Comparison of ENCODE assay signal across 11 cellular contexts in genomic region chr1:10980841-10981727, GRCh38. TPM values are rescaled to one million over a fixed set of nuclear protein-coding genes. Genes with fewer than 3 reads are reported as not detected.
A peak's percentile ranks its signal among the peaks of the same experiment; 100 is the strongest.
DNase-seq lines count a peak whose midpoint lies in the region; ATAC-seq and TF ChIP-seq lines count a peak whose summit lies in the region.
"Had no signal": no experiment of that assay in that cellular context is flagged by ENCODE, and none has a peak within 500 bp of the region (broad histone marks: within the 10 kb centered on the region; RNA-seq: fewer than 3 reads in every experiment).

No MANE protein-coding gene starts in this region.

- H3K9me3 ChIP-seq in adipocyte (ENCODE audit: control insufficient read depth, low read length) (no peaks in the 10 kb centered on the region), uterus (no peaks in the 10 kb centered on the region)

- H3K27me3 ChIP-seq in adipocyte (replicated peaks; ENCODE audit: control insufficient read depth, insufficient read depth, low read length) (no peaks in the 10 kb centered on the region), uterus (no peaks in the 10 kb centered on the region)

- H3K36me3 ChIP-seq in adipocyte (ENCODE audit: control insufficient read depth, insufficient read depth, low read length, severe bottlenecking): no peaks in the 10 kb centered on the region
- no peaks in the 10 kb centered on the region for H3K36me3 ChIP-seq in uterus

- H3K4me1 ChIP-seq in adipocyte (ENCODE audit: control insufficient read depth, insufficient read depth, low read length) (peaks cover 27% of the 10 kb centered on the region), uterus (no peaks in the 10 kb centered on the region)
- H3K4me1 ChIP-seq: foreskin keratinocyte had no signal

- no peak for TF ChIP-seq CTCF in AG10803 (conservative IDR thresholded peaks at IDR 0.05; ENCODE audit: low read length)
- TF ChIP-seq CTCF in uterus (IDR thresholded peaks at IDR 0.05): no peak

- DNase-seq in AG10803 (ENCODE audit: low read depth) (peak; percentile 85), adipocyte (ENCODE audit: low read depth) (peak; percentile 20), head of caudate nucleus (peak; percentile 58 to 94 (median 84)), occipital lobe (lab: John Stamatoyannopoulos, UW) (peak; percentile 67), NCI-H2196 (lab: John Stamatoyannopoulos, UW; ENCODE audit: unreplicated experiment) (no peak), uterus (no peak)
- no peak for DNase-seq in stimulated activated CD4-positive, alpha-beta T cell treated with anti-CD3 and anti-CD28 coated beads, Interleukin-1b, Interleukin-23, amount 100 ng/mL, for 48 hours
- DNase-seq: activated CD4-positive, CD25-positive, alpha-beta regulatory T cell treated with anti-CD3 and anti-CD28 coated beads, Interleukin-2, amount 50 U/mL, for 72 hours had no signal

- peak overlapping the region; percentile 41; the same call in 1 of the 2 replicates for H3K4me3 ChIP-seq in AG10803 (ENCODE audit: low read length)
- peak overlapping the region; percentile 76 for H3K4me3 ChIP-seq in adipocyte (ENCODE audit: low read length)
- H3K4me3 ChIP-seq in uterus: no peak overlapping the region

- TF ChIP-seq POLR2A in uterus (IDR thresholded peaks at IDR 0.05): no peak

- ATAC-seq in HG03159 (IDR thresholded peaks at IDR 0.05; ENCODE audit: unreplicated experiment): no peak
- ATAC-seq: activated naive CD4-positive, alpha-beta T cell treated with anti-CD3 and anti-CD28 coated beads, Interleukin-2, amount 50 U/mL, for 72 hours had no signal

- H3K9ac ChIP-seq in adipocyte (ENCODE audit: low read length): peak overlapping the region; percentile 76

- H3K27ac ChIP-seq in uterus: no peak overlapping the region
- H3K27ac ChIP-seq: foreskin keratinocyte had no signal

- intact Hi-C loops in head of caudate nucleus (cut with DNase I): no loop called here
- intact Hi-C loops in uterus (cut with DNase I; ENCODE audit: low total_unique reads): no loop called here

RNA-seq across cellular contexts. Expression of gene TARDBP, which starts 31.4 kb away (rescaled TPM):
- total RNA-seq in occipital lobe (102 TPM), uterus (100 to 1,000 TPM; 176 to 617 (median 207) TPM)

Comparison
In these comparisons a context has a peak if more than half of its experiments do, and no peak if none do; other contexts are left out.
1. DNase-seq: peak in AG10803 (single experiment), adipocyte (single experiment), head of caudate nucleus (42 of 42) and occipital lobe (single experiment); none in NCI-H2196 (single experiment), uterus (0 of 2) and stimulated activated CD4-positive, alpha-beta T cell treated with anti-CD3 and anti-CD28 coated beads, Interleukin-1b, Interleukin-23, amount 100 ng/mL, for 48 hours (single experiment).
2. H3K4me3 ChIP-seq: peak in AG10803 (single experiment) and adipocyte (single experiment); none in uterus (0 of 2).